ENCODE assay signal across 10 cellular contexts in the genomic region with DNA sequence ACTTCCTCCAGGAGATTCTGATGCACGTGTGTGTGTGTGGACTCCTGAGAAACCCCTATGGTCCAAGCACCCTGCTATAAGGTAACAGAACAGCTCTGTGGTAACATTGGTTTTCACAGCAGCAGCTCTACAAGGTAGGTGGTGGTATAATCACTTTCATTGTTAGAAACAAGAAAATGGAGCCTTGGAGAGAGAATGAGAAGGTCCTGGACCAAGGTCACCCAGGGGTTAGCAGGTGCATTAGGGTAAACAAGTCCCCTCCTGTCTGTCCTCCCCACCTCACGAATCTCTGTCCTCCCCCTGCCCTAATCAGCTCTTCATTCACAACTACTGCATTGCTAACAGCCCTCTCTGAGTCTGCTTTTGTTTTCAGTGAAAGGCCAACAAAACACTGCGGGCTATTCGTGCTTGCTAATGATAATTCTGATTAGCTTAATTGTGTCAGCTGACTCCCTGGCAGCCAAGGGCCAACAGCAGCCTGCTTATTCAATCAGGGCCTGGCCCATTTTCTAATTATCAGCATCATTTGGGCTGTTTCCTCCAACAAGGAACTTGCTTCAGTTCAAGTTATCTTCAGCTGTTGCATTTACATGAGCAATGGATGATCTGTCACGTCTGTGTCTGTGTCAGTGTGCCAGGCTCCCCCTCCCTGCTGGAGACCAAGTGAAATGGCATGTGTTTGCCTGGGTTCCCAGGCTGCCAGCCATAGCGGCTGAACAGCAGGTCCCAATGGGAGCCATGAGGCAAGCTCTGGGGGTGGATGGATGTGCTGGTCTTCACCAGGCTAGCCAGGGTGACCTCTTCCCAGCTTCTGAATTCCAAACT. TPM values are rescaled to one million over a fixed set of nuclear protein-coding genes. Genes with fewer than 3 reads are reported as not detected.
DNase-seq lines count a peak whose midpoint lies in the region; ATAC-seq, FAIRE-seq and TF ChIP-seq lines count a peak whose summit lies in the region.
"Had no signal": no experiment of that assay in that cellular context is flagged by ENCODE, and none has a peak within 500 bp of the region (broad histone marks: within the 10 kb centered on the region; RNA-seq: fewer than 3 reads in every experiment).

No MANE protein-coding gene starts in this region.

- H3K4me1 Mint-ChIP-seq in T-cell = peaks cover 9 to 11% (median 10%) of the 10 kb centered on the region in 3 donors

- H3K4me3 Mint-ChIP-seq in T-cell = no peak overlapping the region

- H3K4me3 ChIP-seq in HUES48 (ENCODE audit: low read depth, low read length) (no peak overlapping the region), right cardiac atrium (ENCODE audit: low read length) (no peak overlapping the region), vagina (no peak overlapping the region)

- POLR2A ChIA-PET in T-cell (lab: Charles Lee) = no interaction called here

- no peaks in the 10 kb centered on the region for H3K36me3 ChIP-seq in HUES48 (ENCODE audit: control insufficient read depth, insufficient read depth, low read length)
- no peaks in the 10 kb centered on the region for H3K36me3 ChIP-seq in vagina

- H3K9me3 Mint-ChIP-seq in T-cell = no peaks in the 10 kb centered on the region

- DNase-seq in GM12891 (ENCODE audit: insufficient read length, low spot score) (no peak), right cardiac atrium (peak; percentile 46 to 76 (median 69)), vagina (ENCODE audit: extremely low spot score in 2 of 2) (no peak), cerebellar nuclear complex (lab: John Stamatoyannopoulos, UW) (no peak), T-cell (no peak), cerebellum (ENCODE audit: low spot score) (no peak)

- intact Hi-C loops in right cardiac atrium (cut with DNase I) = no loop called here
- intact Hi-C loops in vagina (cut with DNase I) = no loop called here

- H3K9me3 ChIP-seq in HUES48 (ENCODE audit: control insufficient read depth, insufficient read depth, low read length) = no peaks in the 10 kb centered on the region
- H3K9me3 ChIP-seq in right cardiac atrium (ENCODE audit: control insufficient read depth, low read length) = no peaks in the 10 kb centered on the region
- H3K9me3 ChIP-seq in vagina = no peaks in the 10 kb centered on the region

- CTCF ChIA-PET in T-cell (lab: Charles Lee) = no interaction called here

- H3K27me3 ChIP-seq in HUES48 (ENCODE audit: control insufficient read depth, insufficient read depth, low read length) (no peaks in the 10 kb centered on the region), right cardiac atrium (ENCODE audit: control insufficient read depth, insufficient read depth) (no peaks in the 10 kb centered on the region), vagina (no peaks in the 10 kb centered on the region)

- peak; percentile 89 for FAIRE-seq in GM12891 (lab: Jason Lieb, UNC)

- H3K4me1 ChIP-seq in HUES48 (ENCODE audit: control insufficient read depth, insufficient read depth, low read length) = peaks cover 39% of the 10 kb centered on the region
- H3K4me1 ChIP-seq in right cardiac atrium (ENCODE audit: control insufficient read depth, insufficient read depth, low read length) = no peaks in the 10 kb centered on the region
- peaks cover 30% of the 10 kb centered on the region for H3K4me1 ChIP-seq in vagina
- H3K4me1 ChIP-seq: parathyroid adenoma had no signal

- no peaks in the 10 kb centered on the region for H3K27me3 Mint-ChIP-seq in T-cell

- 43% methylated on average over 6 of the region's 6 CpGs for WGBS in right cardiac atrium

- ATAC-seq in GM21528 (IDR thresholded peaks at IDR 0.05; ENCODE audit: low FRiP score, unreplicated experiment) (peak; percentile 86), right cardiac atrium (peak; percentile 40 to 68), T-cell (replicated peaks in 1 of 4) (no peak)

- H3K36me3 Mint-ChIP-seq in T-cell = peaks cover 6% of the 10 kb centered on the region

- TF ChIP-seq POLR2A in GM12891 (IDR thresholded peaks at IDR 0.05; ENCODE audit: low read depth, low read length) = no peak
- TF ChIP-seq POLR2A in vagina (IDR thresholded peaks at IDR 0.05) = no peak

- no peak for TF ChIP-seq CTCF in vagina (IDR thresholded peaks at IDR 0.05)

- peak overlapping the region; percentile 50 for H3K27ac ChIP-seq in HUES48 (ENCODE audit: low read depth, low read length)
- H3K27ac ChIP-seq in right cardiac atrium (ENCODE audit: low read length) = no peak overlapping the region
- H3K27ac ChIP-seq in vagina = peak overlapping the region; percentile 11
- H3K27ac ChIP-seq: parathyroid adenoma had no signal

- no peak overlapping the region for H3K27ac Mint-ChIP-seq in T-cell

- H3K9ac ChIP-seq in HUES48 (ENCODE audit: low read depth, low read length) = no peak overlapping the region
- H3K9ac ChIP-seq: parathyroid adenoma had no signal

TF ChIP-seq in GM12891, 5 proteins besides CTCF, POLR2A, EP300 and RAD21:
- no peak for TF ChIP-seq TAF1 (IDR thresholded peaks at IDR 0.05; ENCODE audit: low read depth, low read length)
- TF ChIP-seq POLR2AphosphoS5 (IDR thresholded peaks at IDR 0.05; ENCODE audit: low read depth, low read length) = no peak
- no peak for TF ChIP-seq POU2F2 (IDR thresholded peaks at IDR 0.05; ENCODE audit: low read depth, low read length)
- no peak for TF ChIP-seq PAX5 (IDR thresholded peaks at IDR 0.05; ENCODE audit: insufficient read depth, low read length, severe bottlenecking)
- no peak for TF ChIP-seq SPI1 (IDR thresholded peaks at IDR 0.05; ENCODE audit: low read depth, low read length)

RNA-seq across cellular contexts. Expression of gene EQTN, which starts 56.7 kb away (rescaled TPM):
- polyA plus RNA-seq in GM12891 (2012; ENCODE audit: low read depth, missing spikeins) = not detected
- total RNA-seq in right cardiac atrium (not detected), vagina (not detected), T-cell (not detected), cerebellum (0.73 TPM)
- polyA plus RNA-seq in right cardiac atrium = not detected
- polyA plus RNA-seq: adipose tissue had no signal

Comparison
In these comparisons a context has a peak if more than half of its experiments do, and no peak if none do; other contexts are left out.
1. DNase-seq: peak in right cardiac atrium (3 of 3); none in GM12891 (single experiment), vagina (0 of 2), cerebellar nuclear complex (0 of 2), T-cell (0 of 34) and cerebellum (single experiment).
2. ATAC-seq: peak in GM21528 (single experiment) and right cardiac atrium (2 of 2); none in T-cell (0 of 4).